Comparison of ENCODE assay signal across 11 cellular contexts in genomic region chr22:26485013-26485412, GRCh38. TPM values are rescaled to one million over a fixed set of nuclear protein-coding genes. Genes with fewer than 3 reads are reported as not detected.
DNase-seq lines count a peak whose midpoint lies in the region; ATAC-seq, FAIRE-seq and TF ChIP-seq lines count a peak whose summit lies in the region.
"Had no signal": no experiment of that assay in that cellular context is flagged by ENCODE, and none has a peak within 500 bp of the region (broad histone marks: within the 10 kb centered on the region; RNA-seq: fewer than 3 reads in every experiment).

No MANE protein-coding gene starts in this region.

- H3K4me1 ChIP-seq in BLaER1 treated with 17β-estradiol and CSF1 and Interleukin-3, amounts not matched to agents 10 nM and 100 nM, result peaks cover 71 to 91% (median 89%) of the 10 kb centered on the region in 10 experiments
- H3K4me1 ChIP-seq in IMR-90 (ENCODE audit: control insufficient read depth, insufficient read depth, low read length) (peaks cover 9% of the 10 kb centered on the region), GM12878 (ENCODE audit: control insufficient read depth, insufficient read depth, low read length) (peaks cover 19% of the 10 kb centered on the region)

- H3K4me3 ChIP-seq in BLaER1 treated with 17β-estradiol and CSF1 and Interleukin-3, amounts not matched to agents 10 nM and 100 nM, result peak overlapping the region; percentile 73 to 95 (median 76)
- no peak overlapping the region for H3K4me3 ChIP-seq in IMR-90 (ENCODE audit: insufficient read depth, low read depth, low read length)
- peak overlapping the region; percentile 97; the same call in 1 of the 2 replicates for H3K4me3 ChIP-seq in GM12878

- peak overlapping the region in 10 of 11 experiments; percentile 85 to 97 (median 92); a peak in 21 of 22 replicates for H3K27ac ChIP-seq in BLaER1 treated with 17β-estradiol and CSF1 and Interleukin-3, amounts not matched to agents 10 nM and 100 nM
- H3K27ac ChIP-seq in IMR-90 (ENCODE audit: insufficient read depth, low read length) (no peak overlapping the region), GM12878 (ENCODE audit: control insufficient read depth, insufficient read depth) (no peak overlapping the region)

- no peak overlapping the region for H3K4ac ChIP-seq in IMR-90 (ENCODE audit: low read depth, low read length)

- no peak overlapping the region for H4K8ac ChIP-seq in IMR-90 (ENCODE audit: low read depth in 2 of 2, low read length in 2 of 2)

- H3K36me3 Mint-ChIP-seq in natural killer cell, result no peaks in the 10 kb centered on the region

- peak overlapping the region; percentile 95 to 98 for H3K27ac Mint-ChIP-seq in natural killer cell

- H3K4me3 Mint-ChIP-seq in natural killer cell, result peak overlapping the region; percentile 95

- H3K4me1 Mint-ChIP-seq in natural killer cell, result peaks cover 51 to 61% of the 10 kb centered on the region in 2 donors

- H3K18ac ChIP-seq in IMR-90 (ENCODE audit: low read depth, low read length), result no peak overlapping the region

- H3K9me1 ChIP-seq in IMR-90 (ENCODE audit: insufficient read depth, low read length), result no peaks in the 10 kb centered on the region; the same call in 1 of the 2 replicates

- peak overlapping the region; percentile 73 to 96 (median 90) for H3K4me2 ChIP-seq in BLaER1 treated with 17β-estradiol and CSF1 and Interleukin-3, amounts not matched to agents 10 nM and 100 nM
- H3K4me2 ChIP-seq in IMR-90 (ENCODE audit: low read depth, low read length), result peak overlapping the region; percentile 39
- H3K4me2 ChIP-seq in GM12878 (ENCODE audit: control insufficient read depth, insufficient read depth), result peak overlapping the region; percentile 50

- H2BK15ac ChIP-seq in IMR-90 (ENCODE audit: low read depth, low read length), result no peak overlapping the region

- intact Hi-C loops in IMR-90 (cut with micrococcal nuclease), result no loop called here
- intact Hi-C loops in GM12878 (cut with micrococcal nuclease; ENCODE audit: unreplicated experiment), result no loop called here
- intact Hi-C loops in natural killer cell (cut with micrococcal nuclease), result no loop called here

- dilution Hi-C loops in IMR-90 (cut with HindIII; ENCODE audit: low sequenced_read_pairs, unreplicated experiment), result no loop called here

- no peak overlapping the region for H4K5ac ChIP-seq in IMR-90 (ENCODE audit: low read depth, low read length)

- CTCF ChIA-PET in IMR-90 (lab: Yijun Ruan, JAX) (interaction anchor here (2.2 kb wide), 1 partner anchor 18 kb away, joined by 7 read pairs; no protein-coding TSS in a partner anchor), GM12878 (lab: Yijun Ruan, JAX) (interaction anchor here (0.5 to 7.1 kb wide), 7 partner anchors 13 to 188 kb away, joined by 3 to 47 read pairs (median 5); partner anchors contain the start of gene TFIP11)

- peak overlapping the region; percentile 85 to 92 (median 90) for H3K9ac ChIP-seq in BLaER1 treated with 17β-estradiol and CSF1 and Interleukin-3, amounts not matched to agents 10 nM and 100 nM
- H3K9ac ChIP-seq in IMR-90 (ENCODE audit: low read depth, low read length) (no peak overlapping the region), GM12878 (ENCODE audit: control insufficient read depth, insufficient read depth, low read length) (no peak overlapping the region)

- peaks cover 33 to 62% of the 10 kb centered on the region in 2 experiments for H3K79me1 ChIP-seq in IMR-90 (ENCODE audit: low read depth in 1 of 2, low read length in 2 of 2)

- H4K20me1 ChIP-seq in BLaER1 treated with 17β-estradiol and CSF1 and Interleukin-3, amounts not matched to agents 10 nM and 100 nM, result no peaks in the 10 kb centered on the region; a peak in 1 of 22 replicates
- H4K20me1 ChIP-seq in IMR-90 (ENCODE audit: insufficient read depth, low read length) (no peaks in the 10 kb centered on the region; the same call in 1 of the 2 replicates), GM12878 (ENCODE audit: control insufficient read depth, insufficient read depth) (no peaks in the 10 kb centered on the region)

- RAD21 ChIA-PET in GM12878 (lab: Charles Lee; ENCODE audit: unreplicated experiment), result interaction anchor here (1.4 kb wide), 1 partner anchor 180 kb away, joined by 4 read pairs; no protein-coding TSS in a partner anchor

- no peaks in the 10 kb centered on the region for H3K9me3 ChIP-seq in BLaER1 treated with 17β-estradiol and CSF1 and Interleukin-3, amounts not matched to agents 10 nM and 100 nM (replicated peaks in 1 of 11)
- no peaks in the 10 kb centered on the region for H3K9me3 ChIP-seq in IMR-90 (ENCODE audit: control insufficient read depth, insufficient read depth, low read length)
- H3K9me3 ChIP-seq in GM12878 (replicated peaks; ENCODE audit: control insufficient read depth, insufficient read depth, low read length), result no peaks in the 10 kb centered on the region

- TF ChIP-seq POLR2A in IMR-90 (IDR thresholded peaks at IDR 0.05; ENCODE audit: low read depth, low read length), result no peak
- TF ChIP-seq POLR2A in GM12878 (IDR thresholded peaks at IDR 0.05; ENCODE audit: low read depth, low read length), result no peak

- SMC1A ChIA-PET in GM12878 (lab: Charles Lee; ENCODE audit: uncharacterized antibody, unreplicated experiment), result interaction anchor here (1.1 to 2.3 kb wide), 9 partner anchors 17 to 188 kb away, joined by 3 to 15 read pairs (median 4); no protein-coding TSS in a partner anchor

- H2BK5ac ChIP-seq in IMR-90 (ENCODE audit: low read depth, low read length, poor library complexity, severe bottlenecking), result no peak overlapping the region

- 59% methylated on average over 3 of the region's 7 CpGs; no CpG with 5 or more reads in 1 of the 2 experiments for WGBS in IMR-90 (ENCODE audit: extremely low coverage in 2 of 2, insufficient read length in 1 of 2), 2 experiments
- 70% methylated on average over 7 of the region's 7 CpGs for WGBS in GM12878 (ENCODE audit: insufficient coverage, insufficient replicate concordance, low lambda C conversion rate, missing lambda C conversion rate)

- H2AK9ac ChIP-seq in IMR-90 (replicated peaks; ENCODE audit: low read depth, low read length, poor library complexity), result no peak overlapping the region

- FAIRE-seq in GM12878 (lab: Jason Lieb, UNC), result no peak

- ATAC-seq in IMR-90 (ENCODE audit: low read depth) (no peak), GM12878 (no peak), natural killer cell (no peak), HG03571 (IDR thresholded peaks at IDR 0.05; ENCODE audit: unreplicated experiment) (no peak)
- ATAC-seq: left lobe of liver had no signal

- no peak overlapping the region for H2AK5ac ChIP-seq in IMR-90 (ENCODE audit: low read depth, low read length)

- H3K27me3 Mint-ChIP-seq in natural killer cell (ENCODE audit: low read depth in 2 of 2), result no peaks in the 10 kb centered on the region

- no peak overlapping the region for H3K14ac ChIP-seq in IMR-90 (replicated peaks; ENCODE audit: low read depth, low read length)

- peaks cover 6 to 34% (median 21%) of the 10 kb centered on the region in 11 experiments; a peak in 18 of 22 replicates for H3K36me3 ChIP-seq in BLaER1 treated with 17β-estradiol and CSF1 and Interleukin-3, amounts not matched to agents 10 nM and 100 nM
- peaks cover 28% of the 10 kb centered on the region for H3K36me3 ChIP-seq in IMR-90 (ENCODE audit: control insufficient read depth, insufficient read depth, low read length)
- peaks cover 4 to 10% of the 10 kb centered on the region in 2 experiments for H3K36me3 ChIP-seq in GM12878 (ENCODE audit: control insufficient read depth in 2 of 2, insufficient read depth in 2 of 2, low read length in 1 of 2)

- H3K9me3 Mint-ChIP-seq in natural killer cell, result no peaks in the 10 kb centered on the region

- H3K23ac ChIP-seq in IMR-90 (ENCODE audit: low read depth, low read length), result no peak overlapping the region

- POLR2A ChIA-PET in IMR-90 (lab: Charles Lee; ENCODE audit: unreplicated experiment) (no interaction called here), GM12878 (lab: Charles Lee) (interaction anchor here (0.5 to 1.4 kb wide), 2 partner anchors 49 to 56 kb away, joined by 3 read pairs; no protein-coding TSS in a partner anchor)

- BruUV-seq in IMR-90 (replicated peaks; lab: Mats Ljungman, UMichigan) (no TSS peak), GM12878 (replicated peaks; lab: Mats Ljungman, UMichigan) (no TSS peak)

- peaks cover 39% of the 10 kb centered on the region for H3K79me2 ChIP-seq in GM12878 (ENCODE audit: control insufficient read depth, insufficient read depth, low read length)

- TF ChIP-seq RAD21 in IMR-90 (IDR thresholded peaks at IDR 0.05; ENCODE audit: low read length), result no peak
- TF ChIP-seq RAD21 in GM12878 (IDR thresholded peaks at IDR 0.05; ENCODE audit: insufficient read depth, low read depth, low read length), result no peak

- H3K27me3 ChIP-seq in BLaER1 treated with 17β-estradiol and CSF1 and Interleukin-3, amounts not matched to agents 10 nM and 100 nM, result no peaks in the 10 kb centered on the region
- H3K27me3 ChIP-seq in IMR-90 (ENCODE audit: control insufficient read depth, insufficient read depth, low read length) (no peaks in the 10 kb centered on the region), GM12878 (replicated peaks in 1 of 2; ENCODE audit: control insufficient read depth in 2 of 2, insufficient read depth in 2 of 2, low read length in 1 of 2) (no peaks in the 10 kb centered on the region)

- H2BK20ac ChIP-seq in IMR-90 (ENCODE audit: low read depth, low read length), result no peak overlapping the region

- no peak overlapping the region for H3K56ac ChIP-seq in IMR-90 (ENCODE audit: extremely low read depth, insufficient read depth, low read length)

- TF ChIP-seq CTCF in IMR-90 (conservative IDR thresholded peaks at IDR 0.05; ENCODE audit: low read depth, low read length), result no peak
- TF ChIP-seq CTCF in GM12878 (IDR thresholded peaks at IDR 0.05 in 2 of 3, conservative IDR thresholded peaks at IDR 0.05 in 1 of 3; ENCODE audit: control insufficient read depth in 2 of 3, extremely low read depth in 1 of 3, insufficient read depth in 1 of 3, low read depth in 3 of 3, low read length in 3 of 3), result no peak
- TF ChIP-seq CTCF in natural killer cell (IDR thresholded peaks at IDR 0.05), result no peak

- H4K91ac ChIP-seq in IMR-90 (ENCODE audit: insufficient read depth, low read depth, low read length), result no peak overlapping the region

- H2AFZ ChIP-seq in IMR-90 (replicated peaks; ENCODE audit: low read length, poor library complexity), result no peak overlapping the region
- H2AFZ ChIP-seq in GM12878 (ENCODE audit: control insufficient read depth, low read depth, low read length), result no peak overlapping the region

- DNase-seq in IMR-90 (no peak), GM12878 (ENCODE audit: low read depth, low spot score) (no peak), natural killer cell (no peak), NCI-H1417 treated with DMSO at 0.1 percent for 48 hours (lab: John Stamatoyannopoulos, UW) (no peak), NCI-H128 (lab: John Stamatoyannopoulos, UW; ENCODE audit: unreplicated experiment) (no peak), cerebellum (ENCODE audit: low spot score) (no peak)
- DNase-seq: NCI-H1436 treated with DMSO at 0.1 percent for 48 hours, T-helper 9 cell had no signal

- TF ChIP-seq EP300 in GM12878 (IDR thresholded peaks at IDR 0.05; ENCODE audit: borderline replicate concordance in 1 of 2, control insufficient read depth in 1 of 2, low read depth in 2 of 2, low read length in 2 of 2), result no peak

- in situ Hi-C loops in IMR-90 (cut with MboI; ENCODE audit: low sequenced_read_pairs), result no loop called here
- in situ Hi-C loops in GM12878 (cut with MboI), result no loop called here

- no peak overlapping the region for H2BK120ac ChIP-seq in IMR-90 (ENCODE audit: low read depth, low read length)

RNA-seq across cellular contexts. Expression of gene SRRD, which starts 1.3 kb away (rescaled TPM):
- total RNA-seq in IMR-90 (2012; rRNA removed) (24.0 and 28.6 TPM in 2 replicates), GM12878 (2014; rRNA removed) (17.2 and 17.7 TPM in 2 replicates), GM12878 (2014; rRNA removed; fragmentation: Illumina TruSeq; extraction: Trizol) (21.2 and 26.4 TPM in 2 replicates), GM12878 (2021) (27.5 and 32.9 TPM in 2 replicates), natural killer cell (10 to 100 TPM; 18.8 to 21.5 (median 21.4) TPM), cerebellum (14.7 TPM)
- polyA plus RNA-seq in IMR-90 (2012; rRNA removed) (15.7 and 18.3 TPM in 2 replicates), GM12878 (2011; rRNA removed) (50.5 and 55.9 TPM in 2 replicates), GM12878 (2014; fragmentation: Illumina TruSeq; extraction: Trizol) (31.5 and 41.6 TPM in 2 replicates), GM12878 (2014; fragmentation: Nextera tagmentation; extraction: Ambion mirVana) (10 to 100 TPM in 1 of 2 experiments, 1 to 10 TPM in 1; 4.1 to 15.4 TPM), GM12878 (2014; rRNA removed) (22.3 and 27.4 TPM in 2 replicates), GM12878 (2016; fragmentation: Nextera tagmentation; extraction: Ambion mirVana) (10 to 100 TPM; 42.9 to 50.6 TPM)
- polyA plus RNA-seq in IMR-90 (2012; cell fraction: cytosol; rRNA removed), result 3.6 and 16.7 TPM in 2 replicates
- polyA plus RNA-seq in IMR-90 (2012; cell fraction: nucleus; rRNA removed; ENCODE audit: low replicate concordance), result 1.9 and 12.8 TPM in 2 replicates
- total RNA-seq in GM12878 (2013; cell fraction: nucleolus; rRNA removed), result 14.9 and 17.6 TPM in 2 replicates
- 9.4 TPM for polyA plus RNA-seq in GM12878 (2011; ENCODE audit: low read depth)
- 20.4 and 32.3 TPM in 2 replicates for polyA plus RNA-seq in GM12878 (2011; cell fraction: cytosol; rRNA removed)
- 16.9 and 17.7 TPM in 2 replicates for polyA plus RNA-seq in GM12878 (2011; cell fraction: nucleus; rRNA removed)
- 9.4 and 18.9 TPM in 2 replicates for polyA plus RNA-seq in GM12878 (2012)
- 30.7 and 36.9 TPM in 2 replicates for polyA minus RNA-seq in GM12878 (2011; rRNA and poly(A)+ RNA removed)
- polyA minus RNA-seq in GM12878 (2011; cell fraction: cytosol; rRNA and poly(A)+ RNA removed), result 7.6 and 9.1 TPM in 2 replicates
- polyA minus RNA-seq in GM12878 (2011; cell fraction: nucleus; rRNA and poly(A)+ RNA removed), result 4.8 and 7.7 TPM in 2 replicates

RNA-seq across cellular contexts. Expression of gene HPS4, which starts 1.4 kb away (rescaled TPM):
- total RNA-seq in IMR-90 (2012; rRNA removed) (15.8 and 18.1 TPM in 2 replicates), GM12878 (2014; rRNA removed) (36.7 and 38.5 TPM in 2 replicates), GM12878 (2014; rRNA removed; fragmentation: Illumina TruSeq; extraction: Trizol) (24.2 and 25.7 TPM in 2 replicates), GM12878 (2021) (34.2 and 35.2 TPM in 2 replicates), natural killer cell (10 to 100 TPM; 44.8 to 53.6 (median 50.7) TPM), cerebellum (37.7 TPM)
- polyA plus RNA-seq in IMR-90 (2012; rRNA removed) (19.0 and 19.5 TPM in 2 replicates), GM12878 (2011; rRNA removed) (36.5 and 52.5 TPM in 2 replicates), GM12878 (2014; fragmentation: Illumina TruSeq; extraction: Trizol) (27.3 and 31.1 TPM in 2 replicates), GM12878 (2014; fragmentation: Nextera tagmentation; extraction: Ambion mirVana) (10 to 100 TPM; 11.7 to 12.3 TPM), GM12878 (2014; rRNA removed) (32.4 and 34.4 TPM in 2 replicates), GM12878 (2016; fragmentation: Nextera tagmentation; extraction: Ambion mirVana) (10 to 100 TPM; 28.7 to 30.5 TPM)
- 7.0 and 11.5 TPM in 2 replicates for polyA plus RNA-seq in IMR-90 (2012; cell fraction: cytosol; rRNA removed)
- 44.9 and 55.6 TPM in 2 replicates for polyA plus RNA-seq in IMR-90 (2012; cell fraction: nucleus; rRNA removed; ENCODE audit: low replicate concordance)
- 182 and 200 TPM in 2 replicates for total RNA-seq in GM12878 (2013; cell fraction: nucleolus; rRNA removed)
- polyA plus RNA-seq in GM12878 (2011; ENCODE audit: low read depth), result 19.5 TPM
- polyA plus RNA-seq in GM12878 (2011; cell fraction: cytosol; rRNA removed), result 35.8 and 37.7 TPM in 2 replicates
- 119 and 130 TPM in 2 replicates for polyA plus RNA-seq in GM12878 (2011; cell fraction: nucleus; rRNA removed)
- polyA plus RNA-seq in GM12878 (2012), result 26.4 and 30.0 TPM in 2 replicates
- 40.2 and 41.4 TPM in 2 replicates for polyA minus RNA-seq in GM12878 (2011; rRNA and poly(A)+ RNA removed)
- 14.2 and 15.0 TPM in 2 replicates for polyA minus RNA-seq in GM12878 (2011; cell fraction: cytosol; rRNA and poly(A)+ RNA removed)
- 43.3 and 49.2 TPM in 2 replicates for polyA minus RNA-seq in GM12878 (2011; cell fraction: nucleus; rRNA and poly(A)+ RNA removed)

RNA-seq across cellular contexts. Expression of gene TFIP11, which starts 27.3 kb away (rescaled TPM):
- total RNA-seq in IMR-90 (2012; rRNA removed), result 37.5 and 43.2 TPM in 2 replicates
- 22.5 and 23.6 TPM in 2 replicates for polyA plus RNA-seq in IMR-90 (2012; rRNA removed)
- polyA plus RNA-seq in IMR-90 (2012; cell fraction: cytosol; rRNA removed), result 16.0 and 16.7 TPM in 2 replicates
- polyA plus RNA-seq in IMR-90 (2012; cell fraction: nucleus; rRNA removed; ENCODE audit: low replicate concordance), result 35.1 and 48.4 TPM in 2 replicates
- 70.0 and 73.7 TPM in 2 replicates for total RNA-seq in GM12878 (2013; cell fraction: nucleolus; rRNA removed)
- total RNA-seq in GM12878 (2014; rRNA removed), result 31.7 and 34.6 TPM in 2 replicates
- 28.3 and 32.2 TPM in 2 replicates for total RNA-seq in GM12878 (2014; rRNA removed; fragmentation: Illumina TruSeq; extraction: Trizol)
- 35.6 and 42.2 TPM in 2 replicates for total RNA-seq in GM12878 (2021)
- polyA plus RNA-seq in GM12878 (2011; ENCODE audit: low read depth), result 17.4 TPM
- 36.5 and 43.3 TPM in 2 replicates for polyA plus RNA-seq in GM12878 (2011; rRNA removed)
- polyA plus RNA-seq in GM12878 (2011; cell fraction: cytosol; rRNA removed), result 38.1 and 44.3 TPM in 2 replicates
- 70.3 and 74.9 TPM in 2 replicates for polyA plus RNA-seq in GM12878 (2011; cell fraction: nucleus; rRNA removed)
- polyA plus RNA-seq in GM12878 (2012), result 23.4 and 24.1 TPM in 2 replicates
- 27.3 and 29.4 TPM in 2 replicates for polyA plus RNA-seq in GM12878 (2014; fragmentation: Illumina TruSeq; extraction: Trizol)
- polyA plus RNA-seq in GM12878 (2014; fragmentation: Nextera tagmentation; extraction: Ambion mirVana), result 10 to 100 TPM; 14.2 to 19.1 TPM
- 23.1 and 31.6 TPM in 2 replicates for polyA plus RNA-seq in GM12878 (2014; rRNA removed)
- 10 to 100 TPM; 35.9 to 40.1 TPM for polyA plus RNA-seq in GM12878 (2016; fragmentation: Nextera tagmentation; extraction: Ambion mirVana)
- 66.5 and 75.2 TPM in 2 replicates for polyA minus RNA-seq in GM12878 (2011; rRNA and poly(A)+ RNA removed)
- 12.3 and 18.2 TPM in 2 replicates for polyA minus RNA-seq in GM12878 (2011; cell fraction: cytosol; rRNA and poly(A)+ RNA removed)
- 46.3 and 59.1 TPM in 2 replicates for polyA minus RNA-seq in GM12878 (2011; cell fraction: nucleus; rRNA and poly(A)+ RNA removed)
- total RNA-seq in natural killer cell, result 100 to 1,000 TPM; 108 to 131 (median 124) TPM
- 22.8 TPM for total RNA-seq in cerebellum

RNA-seq across cellular contexts. Expression of gene ASPHD2, which starts 56.0 kb away (rescaled TPM):
- 1.1 and 1.3 TPM in 2 replicates for total RNA-seq in IMR-90 (2012; rRNA removed)
- 1.3 and 1.4 TPM in 2 replicates for polyA plus RNA-seq in IMR-90 (2012; rRNA removed)
- polyA plus RNA-seq in IMR-90 (2012; cell fraction: cytosol; rRNA removed), result 0.71 and 1.7 TPM in 2 replicates
- polyA plus RNA-seq in IMR-90 (2012; cell fraction: nucleus; rRNA removed; ENCODE audit: low replicate concordance), result 0.63 and 1.0 TPM in 2 replicates
- total RNA-seq in GM12878 (2013; cell fraction: nucleolus; rRNA removed), result 8.5 and 10.4 TPM in 2 replicates
- 10.4 and 10.8 TPM in 2 replicates for total RNA-seq in GM12878 (2014; rRNA removed)
- total RNA-seq in GM12878 (2014; rRNA removed; fragmentation: Illumina TruSeq; extraction: Trizol), result 5.0 and 5.3 TPM in 2 replicates
- 10.6 TPM in 2 replicates for total RNA-seq in GM12878 (2021)
- polyA plus RNA-seq in GM12878 (2011; ENCODE audit: low read depth), result 2.3 TPM
- polyA plus RNA-seq in GM12878 (2011; rRNA removed), result 6.2 and 7.7 TPM in 2 replicates
- 7.7 and 8.5 TPM in 2 replicates for polyA plus RNA-seq in GM12878 (2011; cell fraction: cytosol; rRNA removed)
- 6.9 and 7.5 TPM in 2 replicates for polyA plus RNA-seq in GM12878 (2011; cell fraction: nucleus; rRNA removed)
- 3.4 and 4.4 TPM in 2 replicates for polyA plus RNA-seq in GM12878 (2012)
- polyA plus RNA-seq in GM12878 (2014; fragmentation: Illumina TruSeq; extraction: Trizol), result 3.5 and 5.1 TPM in 2 replicates
- polyA plus RNA-seq in GM12878 (2014; fragmentation: Nextera tagmentation; extraction: Ambion mirVana), result 1 to 10 TPM; 1.6 to 2.3 TPM
- 9.0 TPM in 2 replicates for polyA plus RNA-seq in GM12878 (2014; rRNA removed)
- 1 to 10 TPM; 1.6 to 3.2 TPM for polyA plus RNA-seq in GM12878 (2016; fragmentation: Nextera tagmentation; extraction: Ambion mirVana)
- polyA minus RNA-seq in GM12878 (2011; rRNA and poly(A)+ RNA removed), result 10.2 and 15.7 TPM in 2 replicates
- polyA minus RNA-seq in GM12878 (2011; cell fraction: cytosol; rRNA and poly(A)+ RNA removed), result 3.7 and 5.5 TPM in 2 replicates
- 4.5 and 6.3 TPM in 2 replicates for polyA minus RNA-seq in GM12878 (2011; cell fraction: nucleus; rRNA and poly(A)+ RNA removed)
- 1 to 10 TPM; 1.6 to 3.0 (median 1.9) TPM for total RNA-seq in natural killer cell
- total RNA-seq in cerebellum, result 6.7 TPM

Comparison
In these comparisons a context has a peak if more than half of its experiments do, and no peak if none do; other contexts are left out.
1. H3K27ac ChIP-seq: peak in BLaER1 treated with 17β-estradiol and CSF1 and Interleukin-3, amounts not matched to agents 10 nM and 100 nM (10 of 11); none in IMR-90 (single experiment) and GM12878 (single experiment).
2. H3K4me2 ChIP-seq: peak in every context shown above with its lines; median percentile 90 in BLaER1 treated with 17β-estradiol and CSF1 and Interleukin-3, amounts not matched to agents 10 nM and 100 nM; 50 in GM12878; 39 in IMR-90.
3. H3K9ac ChIP-seq: peak in BLaER1 treated with 17β-estradiol and CSF1 and Interleukin-3, amounts not matched to agents 10 nM and 100 nM (11 of 11); none in IMR-90 (single experiment) and GM12878 (single experiment).